In genomic region chr16:11052080-11052808, GRCh38 we compare ENCODE assay signal across 10 cellular contexts.
DNase-seq lines count a peak whose midpoint lies in the region; ATAC-seq and TF ChIP-seq lines count a peak whose summit lies in the region.
"Had no signal": no experiment of that assay in that cellular context is flagged by ENCODE, and none has a peak within 500 bp of the region (broad histone marks: within the 10 kb centered on the region; RNA-seq: fewer than 3 reads in every experiment).

No MANE protein-coding gene starts in this region.

- peak overlapping the region; percentile 80 for H3K27ac Mint-ChIP-seq in activated T-cell treated with anti-CD3 and anti-CD28 coated beads, Interleukin-2, amount 50 U/mL, for 72 hours

- peaks cover 19 to 25% of the 10 kb centered on the region in 2 donors for H3K36me3 Mint-ChIP-seq in activated T-cell treated with anti-CD3 and anti-CD28 coated beads, Interleukin-2, amount 50 U/mL, for 72 hours (ENCODE audit: insufficient read depth in 2 of 2)

- H3K27me3 Mint-ChIP-seq in activated T-cell treated with anti-CD3 and anti-CD28 coated beads, Interleukin-2, amount 50 U/mL, for 72 hours (ENCODE audit: low read depth), result no peaks in the 10 kb centered on the region

- H3K27me3 ChIP-seq in H7 (ENCODE audit: control insufficient read depth, insufficient read depth, low read length) (no peaks in the 10 kb centered on the region), stomach (no peaks in the 10 kb centered on the region)

- no peak for TF ChIP-seq CTCF in stomach (IDR thresholded peaks at IDR 0.05)

- H3K4me3 ChIP-seq in H7 (ENCODE audit: insufficient read depth, low read depth, low read length) (no peak overlapping the region), stomach (no peak overlapping the region)
- H3K4me3 ChIP-seq: A549, SK-N-MC had no signal

- peak; percentile 69 for ATAC-seq in HG03571 (IDR thresholded peaks at IDR 0.05; ENCODE audit: unreplicated experiment)
- peak; percentile 83 to 84 for ATAC-seq in activated T-cell treated with anti-CD3 and anti-CD28 coated beads, Interleukin-2, amount 50 U/mL, for 72 hours (replicated peaks in 1 of 2)
- ATAC-seq: A549 had no signal

- TF ChIP-seq POLR2A in stomach (IDR thresholded peaks at IDR 0.05), result no peak

- peak; percentile 33 to 68 for DNase-seq in activated CD4-positive, alpha-beta T cell treated with anti-CD3 and anti-CD28 coated beads for 24 hours (ENCODE audit: low read depth in 2 of 2)
- DNase-seq in activated CD4-positive, alpha-beta T cell treated with anti-CD3 and anti-CD28 coated beads for 1 hour, result no peak
- DNase-seq in activated T-cell treated with anti-CD3 and anti-CD28 coated beads, Interleukin-2, amount 50 U/mL, for 72 hours, result peak; percentile 89 to 91
- DNase-seq in stimulated activated CD4-positive, alpha-beta T cell treated with anti-CD3 and anti-CD28 coated beads, Interleukin-4, amount 100 ng/mL, for 4 hours, result peak; percentile 33 to 47
- DNase-seq in H7 (no peak), stomach (no peak), SHP77 (lab: John Stamatoyannopoulos, UW) (no peak)

- peaks cover 99% of the 10 kb centered on the region for H3K4me1 Mint-ChIP-seq in activated T-cell treated with anti-CD3 and anti-CD28 coated beads, Interleukin-2, amount 50 U/mL, for 72 hours (ENCODE audit: low read depth)

- peaks cover 0 to 2% of the 10 kb centered on the region in 2 donors for H3K9me3 Mint-ChIP-seq in activated T-cell treated with anti-CD3 and anti-CD28 coated beads, Interleukin-2, amount 50 U/mL, for 72 hours

- peaks cover 0 to 10% (median 2%) of the 10 kb centered on the region in 4 donors for H3K4me1 ChIP-seq in stomach

- WGBS in stomach, 5 donors, result 66 to 75% (median 70%) methylated on average over 12 of the region's 12 CpGs

- H3K27ac ChIP-seq in stomach, result no peak overlapping the region
- H3K27ac ChIP-seq: A549, SK-N-MC had no signal

- TF ChIP-seq EP300 in stomach (IDR thresholded peaks at IDR 0.05), result no peak

- H3K4me3 Mint-ChIP-seq in activated T-cell treated with anti-CD3 and anti-CD28 coated beads, Interleukin-2, amount 50 U/mL, for 72 hours, result peak overlapping the region; percentile 51 to 70

- intact Hi-C loops in stomach (cut with DNase I; ENCODE audit: low total_unique reads), result no loop called here

- H3K9me3 ChIP-seq in stomach, result no peaks in the 10 kb centered on the region
- H3K9me3 ChIP-seq: A549 had no signal

- no peaks in the 10 kb centered on the region; the same call in 1 of the 2 replicates for H3K36me3 ChIP-seq in H7 (replicated peaks; ENCODE audit: control insufficient read depth, insufficient read depth, low read length)
- peaks cover 4 to 80% (median 67%) of the 10 kb centered on the region in 4 donors for H3K36me3 ChIP-seq in stomach

Comparison
In these comparisons a context has a peak if more than half of its experiments do, and no peak if none do; other contexts are left out.
1. DNase-seq: peak in activated CD4-positive, alpha-beta T cell treated with anti-CD3 and anti-CD28 coated beads for 24 hours (2 of 2), activated T-cell treated with anti-CD3 and anti-CD28 coated beads, Interleukin-2, amount 50 U/mL, for 72 hours (2 of 2) and stimulated activated CD4-positive, alpha-beta T cell treated with anti-CD3 and anti-CD28 coated beads, Interleukin-4, amount 100 ng/mL, for 4 hours (2 of 2); none in activated CD4-positive, alpha-beta T cell treated with anti-CD3 and anti-CD28 coated beads for 1 hour (single experiment), H7 (single experiment), stomach (single experiment) and SHP77 (0 of 2).